In genomic region chr5:99449786-99450185, GRCh38 we compare ENCODE assay signal across 25 cellular contexts.
DNase-seq lines count a peak whose midpoint lies in the region; ATAC-seq, FAIRE-seq and TF ChIP-seq lines count a peak whose summit lies in the region.
"Had no signal": no experiment of that assay in that cellular context is flagged by ENCODE, and none has a peak within 500 bp of the region (broad histone marks: within the 10 kb centered on the region; RNA-seq: fewer than 3 reads in every experiment).

No MANE protein-coding gene starts in this region.

- WGBS in aorta, 2 donors = 29 to 46% methylated on average over 3 of the region's 3 CpGs

- H3K4me1 ChIP-seq in breast epithelium (no peaks in the 10 kb centered on the region), aorta (ENCODE audit: control insufficient read depth in 1 of 2, insufficient read depth in 2 of 2, low read length in 2 of 2) (no peaks in the 10 kb centered on the region)
- H3K4me1 ChIP-seq: gastroesophageal sphincter, SJSA1, spleen had no signal

- DNase-seq in MCF 10A (ENCODE audit: unreplicated experiment) (peak; percentile 4), breast epithelium (ENCODE audit: low spot score in 2 of 2) (no peak), bronchial epithelial cell (ENCODE audit: low read depth) (peak; percentile 7), kidney glomerular epithelial cell (lab: John Stamatoyannopoulos, UW) (peak; percentile 90), nucleus accumbens (lab: John Stamatoyannopoulos, UW) (no peak), aorta (no peak)
- no peak for DNase-seq in activated CD8-positive, alpha-beta T cell treated with anti-CD3 and anti-CD28 coated beads for 36 hours
- no peak for DNase-seq in natural killer cell treated with Interleukin-12 subunit alpha and Interleukin-12 subunit beta and Interleukin-15 and Interleukin-18, amount 100 ng/mL, for 72 hours (ENCODE audit: low spot score)
- DNase-seq: activated CD4-positive, alpha-beta T cell treated with anti-CD3 and anti-CD28 coated beads for 48 hours; GDM1; IMR-90; left colon; NCI-H1436 treated with DMSO at 0.1 percent for 48 hours; spleen had no signal

- no TSS peak for BruUV-seq in MCF 10A (replicated peaks; lab: Mats Ljungman, UMichigan)

- H3K27ac ChIP-seq in breast epithelium (no peak overlapping the region), aorta (ENCODE audit: low read depth in 1 of 2, low read length in 2 of 2) (no peak overlapping the region)
- H3K27ac ChIP-seq: BLaER1 treated with 17β-estradiol and CSF1 and Interleukin-3, amounts not matched to agents 10 nM and 100 nM; epithelial cell of prostate; gastroesophageal sphincter; SJSA1; spleen had no signal

- TF ChIP-seq CTCF in MCF 10A (IDR thresholded peaks at IDR 0.05; ENCODE audit: unreplicated experiment) (no peak), breast epithelium (IDR thresholded peaks at IDR 0.05) (no peak), bronchial epithelial cell (IDR thresholded peaks at IDR 0.05; ENCODE audit: insufficient read depth, low read length, severe bottlenecking) (no peak)
- TF ChIP-seq CTCF in activated CD8-positive, alpha-beta T cell treated with anti-CD3 and anti-CD28 coated beads for 36 hours (IDR thresholded peaks at IDR 0.05) = no peak

- TF ChIP-seq POLR2A in breast epithelium (IDR thresholded peaks at IDR 0.05) = no peak

- no peak for ATAC-seq in aorta (ENCODE audit: low FRiP score)
- ATAC-seq in activated CD8-positive, alpha-beta T cell treated with anti-CD3 and anti-CD28 coated beads for 36 hours = no peak
- ATAC-seq in natural killer cell treated with Interleukin-12 subunit alpha and Interleukin-12 subunit beta and Interleukin-15 and Interleukin-18, amount 100 ng/mL, for 72 hours = no peak
- ATAC-seq: activated T-helper 17 cell treated with anti-CD3 and anti-CD28 coated beads, Interleukin-2, amount 50 U/mL, for 72 hours; gastroesophageal sphincter; left colon had no signal

- H3K27me3 Mint-ChIP-seq in MCF 10A (ENCODE audit: insufficient read depth, unreplicated experiment) = no peaks in the 10 kb centered on the region
- no peaks in the 10 kb centered on the region for H3K27me3 Mint-ChIP-seq in activated CD8-positive, alpha-beta T cell treated with anti-CD3 and anti-CD28 coated beads for 36 hours
- H3K27me3 Mint-ChIP-seq in natural killer cell treated with Interleukin-12 subunit alpha and Interleukin-12 subunit beta and Interleukin-15 and Interleukin-18, amount 100 ng/mL, for 72 hours = no peaks in the 10 kb centered on the region
- H3K27me3 Mint-ChIP-seq: activated naive CD8-positive, alpha-beta T cell; activated T-helper 17 cell treated with anti-CD3 and anti-CD28 coated beads, Interleukin-2, amount 50 U/mL, for 72 hours; brain; dendritic cell treated with granulocyte-macrophage colony-stimulating factor and Interleukin-4, amounts not matched to agents 40 ng/mL and 50 ng/mL, for 4 days had no signal

- H3K36me3 ChIP-seq in breast epithelium (no peaks in the 10 kb centered on the region), bronchial epithelial cell (ENCODE audit: control insufficient read depth, insufficient read depth, low read length) (no peaks in the 10 kb centered on the region), aorta (ENCODE audit: control insufficient read depth in 1 of 2, insufficient read depth in 2 of 2, low read length in 1 of 2) (no peaks in the 10 kb centered on the region)
- H3K36me3 ChIP-seq: BLaER1 treated with 17β-estradiol and CSF1 and Interleukin-3, amounts not matched to agents 10 nM and 100 nM; gastroesophageal sphincter; SJSA1; spleen had no signal

- H3K36me3 Mint-ChIP-seq in MCF 10A (ENCODE audit: insufficient read depth, unreplicated experiment) = no peaks in the 10 kb centered on the region
- H3K36me3 Mint-ChIP-seq in activated CD8-positive, alpha-beta T cell treated with anti-CD3 and anti-CD28 coated beads for 36 hours (ENCODE audit: low read depth) = no peaks in the 10 kb centered on the region
- no peaks in the 10 kb centered on the region for H3K36me3 Mint-ChIP-seq in natural killer cell treated with Interleukin-12 subunit alpha and Interleukin-12 subunit beta and Interleukin-15 and Interleukin-18, amount 100 ng/mL, for 72 hours
- H3K36me3 Mint-ChIP-seq: activated naive CD8-positive, alpha-beta T cell; brain had no signal

- no peaks in the 10 kb centered on the region for H3K4me1 Mint-ChIP-seq in MCF 10A (ENCODE audit: insufficient read depth, unreplicated experiment)
- no peaks in the 10 kb centered on the region for H3K4me1 Mint-ChIP-seq in activated CD8-positive, alpha-beta T cell treated with anti-CD3 and anti-CD28 coated beads for 36 hours (ENCODE audit: low read depth)
- H3K4me1 Mint-ChIP-seq in natural killer cell treated with Interleukin-12 subunit alpha and Interleukin-12 subunit beta and Interleukin-15 and Interleukin-18, amount 100 ng/mL, for 72 hours (ENCODE audit: low read depth in 2 of 2) = no peaks in the 10 kb centered on the region
- H3K4me1 Mint-ChIP-seq: activated T-helper 17 cell treated with anti-CD3 and anti-CD28 coated beads, Interleukin-2, amount 50 U/mL, for 72 hours had no signal

- no peak overlapping the region for H3K27ac Mint-ChIP-seq in MCF 10A (ENCODE audit: low read depth, unreplicated experiment)
- H3K27ac Mint-ChIP-seq in activated CD8-positive, alpha-beta T cell treated with anti-CD3 and anti-CD28 coated beads for 36 hours = no peak overlapping the region
- no peak overlapping the region for H3K27ac Mint-ChIP-seq in natural killer cell treated with Interleukin-12 subunit alpha and Interleukin-12 subunit beta and Interleukin-15 and Interleukin-18, amount 100 ng/mL, for 72 hours
- H3K27ac Mint-ChIP-seq: activated naive CD8-positive, alpha-beta T cell; activated T-helper 17 cell treated with anti-CD3 and anti-CD28 coated beads, Interleukin-2, amount 50 U/mL, for 72 hours; dendritic cell treated with granulocyte-macrophage colony-stimulating factor and Interleukin-4, amounts not matched to agents 40 ng/mL and 50 ng/mL, for 4 days; T-helper 1 cell treated with Interleukin-12 subunit alpha and Interleukin-12 subunit beta and Interleukin-4 antibody, amounts not matched to agents 30 μg/mL and 1 μg/mL, for 36 hours had no signal

- intact Hi-C loops in MCF 10A (cut with micrococcal nuclease) = no loop called here
- intact Hi-C loops in breast epithelium (cut with DNase I; ENCODE audit: low total_unique reads) = no loop called here
- intact Hi-C loops in aorta (cut with DNase I) = no loop called here
- intact Hi-C loops in activated CD8-positive, alpha-beta T cell treated with anti-CD3 and anti-CD28 coated beads for 36 hours (cut with micrococcal nuclease) = no loop called here

- no peaks in the 10 kb centered on the region for H3K27me3 ChIP-seq in breast epithelium
- H3K27me3 ChIP-seq in bronchial epithelial cell (ENCODE audit: control insufficient read depth, insufficient read depth, low read length) = no peaks in the 10 kb centered on the region
- H3K27me3 ChIP-seq in aorta (ENCODE audit: control insufficient read depth in 1 of 2, insufficient read depth in 2 of 2, low read length in 1 of 2) = peaks cover 0 to 2% of the 10 kb centered on the region in 2 donors
- H3K27me3 ChIP-seq: BLaER1 treated with 17β-estradiol and CSF1 and Interleukin-3, amounts not matched to agents 10 nM and 100 nM; gastroesophageal sphincter; spleen had no signal

- POLR2A ChIA-PET in MCF 10A (lab: Yijun Ruan, JAX) = no interaction called here
- POLR2A ChIA-PET in activated CD8-positive, alpha-beta T cell treated with anti-CD3 and anti-CD28 coated beads for 36 hours (lab: Charles Lee) = no interaction called here

- no peak overlapping the region for H3K4me3 Mint-ChIP-seq in MCF 10A (ENCODE audit: unreplicated experiment)
- no peak overlapping the region for H3K4me3 Mint-ChIP-seq in activated CD8-positive, alpha-beta T cell treated with anti-CD3 and anti-CD28 coated beads for 36 hours
- no peak overlapping the region for H3K4me3 Mint-ChIP-seq in natural killer cell treated with Interleukin-12 subunit alpha and Interleukin-12 subunit beta and Interleukin-15 and Interleukin-18, amount 100 ng/mL, for 72 hours
- H3K4me3 Mint-ChIP-seq: activated naive CD8-positive, alpha-beta T cell; activated T-helper 17 cell treated with anti-CD3 and anti-CD28 coated beads, Interleukin-2, amount 50 U/mL, for 72 hours; brain; dendritic cell treated with granulocyte-macrophage colony-stimulating factor and Interleukin-4, amounts not matched to agents 40 ng/mL and 50 ng/mL, for 4 days; T-helper 1 cell treated with Interleukin-12 subunit alpha and Interleukin-12 subunit beta and Interleukin-4 antibody, amounts not matched to agents 30 μg/mL and 1 μg/mL, for 36 hours had no signal

- no peak for FAIRE-seq in bronchial epithelial cell (lab: Jason Lieb, UNC)
- FAIRE-seq: D721Med, RCC 7860 had no signal

- CTCF ChIA-PET in MCF 10A (lab: Yijun Ruan, JAX) = no interaction called here
- CTCF ChIA-PET in activated CD8-positive, alpha-beta T cell treated with anti-CD3 and anti-CD28 coated beads for 36 hours (lab: Charles Lee) = no interaction called here

- H3K4me3 ChIP-seq in breast epithelium (no peak overlapping the region), bronchial epithelial cell (ENCODE audit: low read depth, low read length) (no peak overlapping the region), aorta (ENCODE audit: low read length in 2 of 2) (no peak overlapping the region)
- H3K4me3 ChIP-seq: BLaER1 treated with 17β-estradiol and CSF1 and Interleukin-3, amounts not matched to agents 10 nM and 100 nM; gastroesophageal sphincter; SJSA1; spleen had no signal

- no peaks in the 10 kb centered on the region for H3K9me3 ChIP-seq in breast epithelium
- H3K9me3 ChIP-seq in aorta (ENCODE audit: control insufficient read depth, low read length) = no peaks in the 10 kb centered on the region
- H3K9me3 ChIP-seq: BLaER1 treated with 17β-estradiol and CSF1 and Interleukin-3, amounts not matched to agents 10 nM and 100 nM; gastroesophageal sphincter; SJSA1; spleen had no signal

- H3K9me3 Mint-ChIP-seq in MCF 10A (ENCODE audit: unreplicated experiment) = no peaks in the 10 kb centered on the region
- H3K9me3 Mint-ChIP-seq in activated CD8-positive, alpha-beta T cell treated with anti-CD3 and anti-CD28 coated beads for 36 hours = no peaks in the 10 kb centered on the region
- no peaks in the 10 kb centered on the region for H3K9me3 Mint-ChIP-seq in natural killer cell treated with Interleukin-12 subunit alpha and Interleukin-12 subunit beta and Interleukin-15 and Interleukin-18, amount 100 ng/mL, for 72 hours
- H3K9me3 Mint-ChIP-seq: activated T-helper 17 cell treated with anti-CD3 and anti-CD28 coated beads, Interleukin-2, amount 50 U/mL, for 72 hours; brain; dendritic cell treated with granulocyte-macrophage colony-stimulating factor and Interleukin-4, amounts not matched to agents 40 ng/mL and 50 ng/mL, for 4 days; T-helper 1 cell treated with Interleukin-12 subunit alpha and Interleukin-12 subunit beta and Interleukin-4 antibody, amounts not matched to agents 30 μg/mL and 1 μg/mL, for 36 hours had no signal

Comparison
In these comparisons a context has a peak if more than half of its experiments do, and no peak if none do; other contexts are left out.
1. DNase-seq: peak in MCF 10A (single experiment), bronchial epithelial cell (single experiment) and kidney glomerular epithelial cell (single experiment); none in breast epithelium (0 of 2), nucleus accumbens (0 of 56), aorta (0 of 2), activated CD8-positive, alpha-beta T cell treated with anti-CD3 and anti-CD28 coated beads for 36 hours (single experiment) and natural killer cell treated with Interleukin-12 subunit alpha and Interleukin-12 subunit beta and Interleukin-15 and Interleukin-18, amount 100 ng/mL, for 72 hours (single experiment).